25 cellular contexts compared by ENCODE assay signal in the genomic region with DNA sequence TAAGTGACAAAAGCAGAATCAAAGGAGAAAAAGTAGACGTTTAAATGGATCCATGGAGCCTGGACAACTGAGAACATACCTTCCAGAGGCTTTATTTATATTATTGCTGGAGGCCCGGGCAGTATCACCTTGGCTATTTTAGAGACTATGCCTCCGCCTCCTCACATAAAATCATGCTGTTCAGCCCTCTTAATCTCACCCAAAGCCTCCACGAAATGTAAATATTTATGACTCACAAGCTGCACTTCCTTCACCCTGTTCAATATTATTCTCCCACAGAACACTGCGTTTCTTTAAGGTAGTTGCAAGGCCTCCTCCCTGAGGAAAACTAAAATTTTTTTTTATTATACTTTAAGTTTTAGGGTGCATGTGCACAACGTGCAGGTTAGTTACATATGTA.
"Had no signal": no experiment of that assay in that cellular context is flagged by ENCODE, and none has a peak within 500 bp of the region (broad histone marks: within the 10 kb centered on the region; RNA-seq: fewer than 3 reads in every experiment).

No MANE protein-coding gene starts in this region.

- H3K9me3 Mint-ChIP-seq: natural killer cell treated with Interleukin-12 subunit alpha and Interleukin-12 subunit beta and Interleukin-15 and Interleukin-18, amount 100 ng/mL, for 72 hours; stimulated activated effector memory CD8-positive, alpha-beta T cell treated with anti-CD3 and anti-CD28 coated beads, Interleukin-12 subunit alpha, Interleukin-12 subunit beta, amount 100 ng/mL, for 72 hours; stimulated activated naive CD8-positive, alpha-beta T cell treated with anti-CD3 and anti-CD28 coated beads, Interleukin-15, amount 100 ng/mL, for 72 hours had no signal

- H3K27ac ChIP-seq: left lung, lower lobe of right lung, pancreas, prostate gland, spleen, tibial nerve, uterus had no signal

- FAIRE-seq: islet of Langerhans, kidney, pancreas, small intestine had no signal

- H3K4me3 Mint-ChIP-seq: immature natural killer cell; naive thymus-derived CD4-positive, alpha-beta T cell; natural killer cell treated with Interleukin-12 subunit alpha and Interleukin-12 subunit beta and Interleukin-15 and Interleukin-18, amount 100 ng/mL, for 72 hours; neural crest cell; stimulated activated effector memory CD8-positive, alpha-beta T cell treated with anti-CD3 and anti-CD28 coated beads, Interleukin-12 subunit alpha, Interleukin-12 subunit beta, amount 100 ng/mL, for 72 hours; stimulated activated naive CD8-positive, alpha-beta T cell treated with anti-CD3 and anti-CD28 coated beads, Interleukin-15, amount 100 ng/mL, for 72 hours; type B pancreatic cell had no signal

- H3K27me3 Mint-ChIP-seq: stimulated activated naive CD8-positive, alpha-beta T cell treated with anti-CD3 and anti-CD28 coated beads, Interleukin-15, amount 100 ng/mL, for 72 hours; type B pancreatic cell had no signal

- ATAC-seq: left colon; left lung; lower lobe of right lung; mucosa of descending colon; naive thymus-derived CD4-positive, alpha-beta T cell; natural killer cell treated with Interleukin-12 subunit alpha and Interleukin-12 subunit beta and Interleukin-15 and Interleukin-18, amount 100 ng/mL, for 72 hours; pancreas; right cardiac atrium; stimulated activated effector memory CD8-positive, alpha-beta T cell treated with anti-CD3 and anti-CD28 coated beads, Interleukin-12 subunit alpha, Interleukin-12 subunit beta, amount 100 ng/mL, for 72 hours; stimulated activated naive CD8-positive, alpha-beta T cell treated with anti-CD3 and anti-CD28 coated beads, Interleukin-15, amount 100 ng/mL, for 72 hours had no signal

- H3K27ac Mint-ChIP-seq: immature natural killer cell; naive thymus-derived CD4-positive, alpha-beta T cell; natural killer cell treated with Interleukin-12 subunit alpha and Interleukin-12 subunit beta and Interleukin-15 and Interleukin-18, amount 100 ng/mL, for 72 hours; stimulated activated effector memory CD8-positive, alpha-beta T cell treated with anti-CD3 and anti-CD28 coated beads, Interleukin-12 subunit alpha, Interleukin-12 subunit beta, amount 100 ng/mL, for 72 hours; stimulated activated naive CD8-positive, alpha-beta T cell treated with anti-CD3 and anti-CD28 coated beads, Interleukin-15, amount 100 ng/mL, for 72 hours; type B pancreatic cell had no signal

- H3K36me3 Mint-ChIP-seq: stimulated activated effector memory CD8-positive, alpha-beta T cell treated with anti-CD3 and anti-CD28 coated beads, Interleukin-12 subunit alpha, Interleukin-12 subunit beta, amount 100 ng/mL, for 72 hours; type B pancreatic cell had no signal

- H3K4me1 Mint-ChIP-seq: neural crest cell had no signal

- H3K4me1 ChIP-seq: left lung, lower lobe of right lung, pancreas, prostate gland, tibial nerve, uterus had no signal

- DNase-seq: immature natural killer cell; kidney; left colon; left lung; lower lobe of right lung; mammary epithelial cell; mucosa of descending colon; naive thymus-derived CD4-positive, alpha-beta T cell; pancreas; retina; right cardiac atrium; sigmoid colon; small intestine; stimulated activated CD4-positive, alpha-beta T cell treated with anti-CD3 and anti-CD28 coated beads, Interleukin-4, amount 100 ng/mL, for 24 hours; stimulated activated naive CD4-positive, alpha-beta T cell treated with Interleukin-2 at 50 U/mL for 16 hours; stimulated activated naive CD8-positive, alpha-beta T cell treated with anti-CD3 and anti-CD28 coated beads, Interleukin-15, amount 100 ng/mL, for 72 hours; uterus had no signal

- H3K27me3 ChIP-seq: left lung, pancreas, sigmoid colon, spleen, tibial nerve, uterus had no signal

- H3K36me3 ChIP-seq: left lung, lower lobe of right lung, pancreas, prostate gland, sigmoid colon, spleen, tibial nerve, uterus had no signal

- H3K4me3 ChIP-seq: left lung, lower lobe of right lung, mucosa of descending colon, pancreas, prostate gland, sigmoid colon, spleen, tibial nerve, uterus had no signal

- H3K9me3 ChIP-seq: lower lobe of right lung, mucosa of descending colon, pancreas, prostate gland, sigmoid colon, spleen, tibial nerve, uterus had no signal
